Comparison of ENCODE assay signal across 18 cellular contexts in the genomic region with DNA sequence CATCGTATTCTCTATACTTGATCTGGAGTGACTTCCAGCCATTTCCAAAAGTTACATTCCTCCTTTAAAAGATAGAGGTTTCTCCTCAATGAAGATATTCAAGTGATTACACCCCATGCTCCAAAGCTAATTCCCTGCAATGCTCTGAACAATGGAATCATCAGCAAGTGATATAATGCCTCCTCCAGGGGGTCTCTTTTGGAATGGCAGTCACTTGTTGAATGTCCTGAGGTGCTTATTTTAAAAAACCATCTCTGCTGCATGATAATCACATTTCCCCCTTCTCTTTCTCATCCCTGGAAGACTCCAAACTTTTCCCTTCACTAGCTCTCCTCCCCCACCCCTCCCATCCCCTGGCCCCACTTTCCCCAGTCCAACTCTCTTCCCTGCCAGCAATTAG. TPM values are rescaled to one million over a fixed set of nuclear protein-coding genes. Genes with fewer than 3 reads are reported as not detected.
DNase-seq lines count a peak whose midpoint lies in the region; ATAC-seq and TF ChIP-seq lines count a peak whose summit lies in the region.
"Had no signal": no experiment of that assay in that cellular context is flagged by ENCODE, and none has a peak within 500 bp of the region (broad histone marks: within the 10 kb centered on the region; RNA-seq: fewer than 3 reads in every experiment).

No MANE protein-coding gene starts in this region.

- no peak overlapping the region for H3K27ac Mint-ChIP-seq in endodermal cell
- H3K27ac Mint-ChIP-seq: CD4-positive, alpha-beta T cell had no signal

- H2AFZ ChIP-seq in neural cell (ENCODE audit: low read depth, low read length) = no peak overlapping the region
- H2AFZ ChIP-seq: GM23248 had no signal

- H3K4me3 ChIP-seq in H7 (ENCODE audit: insufficient read depth, low read depth, low read length) (no peak overlapping the region), HUES64 (ENCODE audit: low read length) (no peak overlapping the region), endodermal cell (ENCODE audit: low read length) (no peak overlapping the region), neural cell (ENCODE audit: low read length) (peak overlapping the region; percentile 84)
- H3K4me3 ChIP-seq in effector memory CD4-positive, alpha-beta T cell (ENCODE audit: insufficient read depth, low read depth, low read length, poor library complexity, severe bottlenecking) = no peak overlapping the region
- H3K4me3 ChIP-seq: BLaER1 treated with 17β-estradiol and CSF1 and Interleukin-3, amounts not matched to agents 10 nM and 100 nM; GM23248; K562 had no signal

- H3K4me1 Mint-ChIP-seq in endodermal cell = peaks cover 14% of the 10 kb centered on the region

- H3K36me3 ChIP-seq in H7 (replicated peaks; ENCODE audit: control insufficient read depth, insufficient read depth, low read length) (no peaks in the 10 kb centered on the region), HUES64 (ENCODE audit: insufficient read depth, low read length) (no peaks in the 10 kb centered on the region), endodermal cell (ENCODE audit: control insufficient read depth, insufficient read depth, low read length) (no peaks in the 10 kb centered on the region), neural cell (ENCODE audit: insufficient read depth, low read length) (no peaks in the 10 kb centered on the region)
- H3K36me3 ChIP-seq in effector memory CD4-positive, alpha-beta T cell (ENCODE audit: control insufficient read depth, insufficient read depth, low read length) = no peaks in the 10 kb centered on the region
- H3K36me3 ChIP-seq: BLaER1 treated with 17β-estradiol and CSF1 and Interleukin-3, amounts not matched to agents 10 nM and 100 nM had no signal

- TF ChIP-seq CTCF in endodermal cell (conservative IDR thresholded peaks at IDR 0.05) (no peak), neural cell (IDR thresholded peaks at IDR 0.05; ENCODE audit: poor library complexity, severe bottlenecking) (no peak)

- H3K9me3 ChIP-seq in HUES64 (ENCODE audit: insufficient read depth, low read depth, low read length) = no peaks in the 10 kb centered on the region
- H3K9me3 ChIP-seq in endodermal cell (ENCODE audit: control insufficient read depth, low read length) = no peaks in the 10 kb centered on the region
- no peaks in the 10 kb centered on the region for H3K9me3 ChIP-seq in neural cell (ENCODE audit: low read length)
- no peaks in the 10 kb centered on the region for H3K9me3 ChIP-seq in effector memory CD4-positive, alpha-beta T cell (ENCODE audit: control insufficient read depth, low read length)

- no peak for ATAC-seq in HG03196 (IDR thresholded peaks at IDR 0.05; ENCODE audit: unreplicated experiment)
- no peak for ATAC-seq in HG03457 (IDR thresholded peaks at IDR 0.05; ENCODE audit: unreplicated experiment)
- ATAC-seq: HCT116, K562 had no signal

- H3K4me1 ChIP-seq in HUES64 (ENCODE audit: insufficient read depth, low read length) (peaks cover 9% of the 10 kb centered on the region), endodermal cell (ENCODE audit: control insufficient read depth, insufficient read depth, low read length) (no peaks in the 10 kb centered on the region)
- H3K4me1 ChIP-seq in effector memory CD4-positive, alpha-beta T cell (ENCODE audit: control insufficient read depth, insufficient read depth, low read length, poor library complexity, severe bottlenecking) = no peaks in the 10 kb centered on the region
- H3K4me1 ChIP-seq: BLaER1 treated with 17β-estradiol and CSF1 and Interleukin-3, amounts not matched to agents 10 nM and 100 nM had no signal

- no peak for TF ChIP-seq EP300 in neural cell (conservative IDR thresholded peaks at IDR 0.05; ENCODE audit: poor library complexity, severe bottlenecking)

- H3K27me3 ChIP-seq in H7 (ENCODE audit: control insufficient read depth, insufficient read depth, low read length) = peaks cover 7% of the 10 kb centered on the region
- peaks cover 11% of the 10 kb centered on the region for H3K27me3 ChIP-seq in HUES64 (ENCODE audit: insufficient read depth, low read length)
- H3K27me3 ChIP-seq in endodermal cell (ENCODE audit: control insufficient read depth, insufficient read depth, low read length, poor library complexity, severe bottlenecking) = peaks cover 46% of the 10 kb centered on the region
- peaks cover 44% of the 10 kb centered on the region for H3K27me3 ChIP-seq in neural cell (ENCODE audit: insufficient read depth, low read depth, low read length)
- peaks cover 16% of the 10 kb centered on the region for H3K27me3 ChIP-seq in effector memory CD4-positive, alpha-beta T cell (replicated peaks; ENCODE audit: control insufficient read depth, insufficient read depth, low read length, poor library complexity, severe bottlenecking)
- H3K27me3 ChIP-seq: BLaER1 treated with 17β-estradiol and CSF1 and Interleukin-3, amounts not matched to agents 10 nM and 100 nM had no signal

- H3K27me3 Mint-ChIP-seq in endodermal cell (ENCODE audit: insufficient read depth) = peaks cover 43% of the 10 kb centered on the region

- no peaks in the 10 kb centered on the region for H3K79me2 ChIP-seq in neural cell (replicated peaks; ENCODE audit: insufficient read depth, low read length)

- H3K36me3 Mint-ChIP-seq in endodermal cell (ENCODE audit: low read depth) = no peaks in the 10 kb centered on the region

- 33% methylated on average over 1 of the region's 1 CpG for WGBS in HUES64
- 51 to 88% methylated on average over 1 of the region's 1 CpG for WGBS in endodermal cell (ENCODE audit: insufficient coverage in 1 of 2, insufficient read length in 1 of 2), 2 experiments

- TF ChIP-seq RAD21 in neural cell (conservative IDR thresholded peaks at IDR 0.05) = no peak

- H3K4me3 Mint-ChIP-seq in endodermal cell = no peak overlapping the region
- H3K4me3 Mint-ChIP-seq: CD4-positive, alpha-beta T cell had no signal

- DNase-seq in H7 (peak; percentile 35), endodermal cell (peak; percentile 51), hippocampal formation (lab: John Stamatoyannopoulos, UW) (no peak)
- DNase-seq in effector memory CD4-positive, alpha-beta T cell = no peak
- DNase-seq: 8988T; ACHN; Calu3; CD4-positive, alpha-beta T cell; DMS 273 treated with DMSO at 0.1 percent for 48 hours; GM23248 had no signal

- H3K9ac ChIP-seq in HUES64 (ENCODE audit: low read depth, low read length) (no peak overlapping the region), endodermal cell (ENCODE audit: extremely low read depth, low read length, poor library complexity, severe bottlenecking) (no peak overlapping the region), neural cell (ENCODE audit: low read length) (no peak overlapping the region)
- H3K9ac ChIP-seq: BLaER1 treated with 17β-estradiol and CSF1 and Interleukin-3, amounts not matched to agents 10 nM and 100 nM; GM23248 had no signal

- no peaks in the 10 kb centered on the region for H3K9me2 ChIP-seq in neural cell (ENCODE audit: insufficient read depth, low read length)

- no peaks in the 10 kb centered on the region for H3F3A ChIP-seq in neural cell (ENCODE audit: insufficient read depth, low read length, poor library complexity, severe bottlenecking)

- H3K9me3 Mint-ChIP-seq in endodermal cell = no peaks in the 10 kb centered on the region

- H3K4me2 ChIP-seq in neural cell (ENCODE audit: low read length) = no peak overlapping the region
- H3K4me2 ChIP-seq: BLaER1 treated with 17β-estradiol and CSF1 and Interleukin-3, amounts not matched to agents 10 nM and 100 nM had no signal

- peaks cover 4% of the 10 kb centered on the region for H4K20me1 ChIP-seq in neural cell (ENCODE audit: insufficient read depth)
- H4K20me1 ChIP-seq: BLaER1 treated with 17β-estradiol and CSF1 and Interleukin-3, amounts not matched to agents 10 nM and 100 nM had no signal

- H3K27ac ChIP-seq in HUES64 (ENCODE audit: low read depth, low read length) (peak overlapping the region; percentile 28; the same call in 1 of the 2 replicates), endodermal cell (ENCODE audit: low read depth, low read length) (no peak overlapping the region), neural cell (ENCODE audit: low read length) (no peak overlapping the region)
- H3K27ac ChIP-seq in effector memory CD4-positive, alpha-beta T cell (ENCODE audit: insufficient read depth, low read length, poor library complexity, severe bottlenecking) = no peak overlapping the region
- H3K27ac ChIP-seq: BLaER1 treated with 17β-estradiol and CSF1 and Interleukin-3, amounts not matched to agents 10 nM and 100 nM; GM23248 had no signal

TF ChIP-seq in neural cell, 6 proteins besides CTCF, POLR2A, EP300 and RAD21:
- TF ChIP-seq MXI1 (conservative IDR thresholded peaks at IDR 0.05; ENCODE audit: poor library complexity, severe bottlenecking) (no peak), POLR2AphosphoS5 (IDR thresholded peaks at IDR 0.05) (no peak)

RNA-seq across cellular contexts. Expression of a gene that starts 2.6 kb away (rescaled TPM):
- total RNA-seq in H7 (2014; rRNA removed; shearing (Covaris generic)) = 14.6 and 16.1 TPM in 2 replicates
- polyA plus RNA-seq in HUES64 (2013, experiment 1 of 2) = 4.3 TPM
- 4.5 TPM for polyA plus RNA-seq in HUES64 (2013, experiment 2 of 2)
- 1 to 10 TPM; 1.1 to 6.7 TPM for total RNA-seq in endodermal cell
- polyA plus RNA-seq in endodermal cell (2013, experiment 1 of 2) = 1.6 TPM
- 1.4 TPM for polyA plus RNA-seq in endodermal cell (2013, experiment 2 of 2)
- polyA plus RNA-seq in neural cell = 37.1 and 37.4 TPM in 2 replicates
- polyA minus RNA-seq in neural cell = 63.2 and 74.3 TPM in 2 replicates
- total RNA-seq: Calu3; CD4-positive, alpha-beta T cell; GM23248; HT1080; K562 had no signal
- polyA plus RNA-seq: K562 had no signal

Comparison
In these comparisons a context has a peak if more than half of its experiments do, and no peak if none do; other contexts are left out.
1. DNase-seq: peak in H7 (single experiment) and endodermal cell (single experiment); none in effector memory CD4-positive, alpha-beta T cell (0 of 3) and hippocampal formation (0 of 2).